ENCODE assay signal across 20 cellular contexts in genomic region chr10:114445332-114445731, GRCh38.
"Had no signal": no experiment of that assay in that cellular context is flagged by ENCODE, and none has a peak within 500 bp of the region (broad histone marks: within the 10 kb centered on the region; RNA-seq: fewer than 3 reads in every experiment).

No MANE protein-coding gene starts in this region.

- DNase-seq: activated CD4-positive, alpha-beta memory T cell treated with anti-CD3 and anti-CD28 coated beads, Interleukin-2, amount 10 ng/mL, durations not matched to agents 7 days and 5 days; activated CD4-positive, alpha-beta T cell treated with anti-CD3 and anti-CD28 coated beads for 48 hours; activated CD4-positive, CD25-positive, alpha-beta regulatory T cell; activated effector memory CD4-positive, alpha-beta T cell treated with anti-CD3 and anti-CD28 coated beads, Interleukin-2, amount 50 U/mL, for 16 hours; activated T-cell treated with anti-CD3 and anti-CD28 coated beads, Interleukin-2, amount 50 U/mL, for 4 hours; gastrocnemius medialis; head of caudate nucleus; kidney; nephron progenitor cell; nucleus accumbens; retina; spleen; stimulated activated naive CD4-positive, alpha-beta T cell treated with Interleukin-2 at 50 U/mL for 16 hours; T-helper 9 cell had no signal

- H3K9me3 ChIP-seq: ascending aorta, gastrocnemius medialis, spleen, tibial nerve, vagina had no signal

- H3K27me3 ChIP-seq: ascending aorta, gastrocnemius medialis, spleen, tibial nerve, vagina had no signal

- H3K4me3 Mint-ChIP-seq: activated CD4-positive, alpha-beta memory T cell treated with anti-CD3 and anti-CD28 coated beads, Interleukin-2, amount 10 ng/mL, durations not matched to agents 7 days and 5 days; activated T-cell treated with anti-CD3 and anti-CD28 coated beads, Interleukin-2, amount 50 U/mL, for 4 hours; nephron progenitor cell had no signal

- H3K27me3 Mint-ChIP-seq: activated CD4-positive, alpha-beta memory T cell treated with anti-CD3 and anti-CD28 coated beads, Interleukin-2, amount 10 ng/mL, durations not matched to agents 7 days and 5 days had no signal

- H3K27ac ChIP-seq: ascending aorta, coronary artery, gastrocnemius medialis, spleen, tibial nerve, vagina had no signal

- H3K4me1 ChIP-seq: ascending aorta, tibial nerve, vagina had no signal

- H3K27ac Mint-ChIP-seq: activated CD4-positive, alpha-beta memory T cell treated with anti-CD3 and anti-CD28 coated beads, Interleukin-2, amount 10 ng/mL, durations not matched to agents 7 days and 5 days; nephron progenitor cell had no signal

- H3K4me3 ChIP-seq: ascending aorta, coronary artery, gastrocnemius medialis, lung, spleen, tibial nerve, vagina had no signal

- ATAC-seq: activated T-cell treated with anti-CD3 and anti-CD28 coated beads, Interleukin-2, amount 50 U/mL, for 4 hours; gastrocnemius medialis; left lobe of liver had no signal

- H3K9me3 Mint-ChIP-seq: activated CD4-positive, alpha-beta memory T cell treated with anti-CD3 and anti-CD28 coated beads, Interleukin-2, amount 10 ng/mL, durations not matched to agents 7 days and 5 days; activated T-cell treated with anti-CD3 and anti-CD28 coated beads, Interleukin-2, amount 50 U/mL, for 4 hours; nephron progenitor cell had no signal

- H3K4me1 Mint-ChIP-seq: activated CD4-positive, alpha-beta memory T cell treated with anti-CD3 and anti-CD28 coated beads, Interleukin-2, amount 10 ng/mL, durations not matched to agents 7 days and 5 days; nephron progenitor cell had no signal
